8 cellular contexts compared by ENCODE assay signal in genomic region chr5:98771389-98772109, GRCh38. TPM values are rescaled to one million over a fixed set of nuclear protein-coding genes. Genes with fewer than 3 reads are reported as not detected.
DNase-seq lines count a peak whose midpoint lies in the region; ATAC-seq and TF ChIP-seq lines count a peak whose summit lies in the region.

No MANE protein-coding gene starts in this region.

- H3K9me3 Mint-ChIP-seq in T-cell, result no peaks in the 10 kb centered on the region

- peak overlapping the region; percentile 95 to 99 (median 96) for H3K4me3 Mint-ChIP-seq in T-cell

- H3K27me3 Mint-ChIP-seq in T-cell, result peaks cover 8 to 29% of the 10 kb centered on the region in 2 donors

- no peaks in the 10 kb centered on the region for H3K36me3 Mint-ChIP-seq in T-cell

- POLR2A ChIA-PET in T-cell (lab: Charles Lee), result interaction anchor here (0.5 to 0.6 kb wide), 4 partner anchors 21 to 1796 kb away, joined by 3 to 6 read pairs (median 4); no protein-coding TSS in a partner anchor

- peak overlapping the region in 10 of 21 experiments; percentile 36 to 85 (median 70) for H3K27ac ChIP-seq in skin epidermis

- peaks cover 64 to 73% (median 65%) of the 10 kb centered on the region in 3 donors for H3K4me1 Mint-ChIP-seq in T-cell

- TF ChIP-seq CTCF in GM20000 (IDR thresholded peaks at IDR 0.05; ENCODE audit: extremely low read depth, missing control alignments) (peak; percentile 62), cardiac fibroblast (IDR thresholded peaks at IDR 0.05; ENCODE audit: low read depth, low read length) (peak; percentile 90)

- peak overlapping the region; percentile 50 to 86 for H3K27ac Mint-ChIP-seq in T-cell

- DNase-seq in C1 segment of cervical spinal cord (lab: John Stamatoyannopoulos, UW), result peak in 10 of 14 donors; percentile 20 to 82 (median 48)
- DNase-seq in GM20000 (ENCODE audit: low spot score), result peak; percentile 81
- peak; percentile 72 for DNase-seq in NCI-H146 treated with DMSO at 0.1 percent for 48 hours (lab: John Stamatoyannopoulos, UW; ENCODE audit: unreplicated experiment)
- DNase-seq in T-cell, result peak in 27 of 34 experiments; percentile 33 to 66 (median 55)
- DNase-seq in cardiac fibroblast (ENCODE audit: low read depth in 2 of 2), result peak; percentile 92 to 97
- peak; percentile 97 for DNase-seq in inferior parietal cortex (ENCODE audit: extremely low spot score)

- H3K4me3 ChIP-seq in cardiac fibroblast (replicated peaks in 1 of 2; ENCODE audit: low read depth in 2 of 2, low read length in 2 of 2), result peak overlapping the region; percentile 72 to 80
- peak overlapping the region; percentile 41 to 71 (median 57) for H3K4me3 ChIP-seq in skin epidermis

- ATAC-seq in T-cell (replicated peaks in 1 of 4) (peak in 1 of 4 experiments; percentile 16), GM18498 (IDR thresholded peaks at IDR 0.05; ENCODE audit: unreplicated experiment) (no peak)

- CTCF ChIA-PET in T-cell (lab: Charles Lee), result interaction anchor here (0.5 to 4.1 kb wide), 17 partner anchors 9 to 1963 kb away, joined by 3 to 35 read pairs (median 3); no protein-coding TSS in a partner anchor

RNA-seq across cellular contexts. Expression of gene RGMB, which starts 1.9 kb away (rescaled TPM):
- 10 to 100 TPM; 14.6 to 22.8 (median 16.8) TPM for total RNA-seq in T-cell
